In genomic region chr4:110487873-110488272, GRCh38 we compare ENCODE assay signal across 12 cellular contexts. TPM values are rescaled to one million over a fixed set of nuclear protein-coding genes. Genes with fewer than 3 reads are reported as not detected.
DNase-seq lines count a peak whose midpoint lies in the region; ATAC-seq, FAIRE-seq and TF ChIP-seq lines count a peak whose summit lies in the region.
"Had no signal": no experiment of that assay in that cellular context is flagged by ENCODE, and none has a peak within 500 bp of the region (broad histone marks: within the 10 kb centered on the region; RNA-seq: fewer than 3 reads in every experiment).

No MANE protein-coding gene starts in this region.

- H3K27ac ChIP-seq in kidney (ENCODE audit: low read depth in 2 of 2, low read length in 2 of 2) = peak overlapping the region in 1 of 2 donors; percentile 27
- H3K27ac ChIP-seq: BLaER1 had no signal

- DNase-seq in GM10248 (ENCODE audit: extremely low spot score) = peak; percentile 16
- peak; percentile 5 for DNase-seq in SW480 (ENCODE audit: low spot score)
- peak; percentile 84 for DNase-seq in left kidney (ENCODE audit: low read depth, low spot score)
- DNase-seq in NCI-H510A treated with DMSO at 0.1 percent for 48 hours (lab: John Stamatoyannopoulos, UW) = no peak
- no peak for DNase-seq in T-helper 9 cell
- DNase-seq in kidney = no peak
- no peak for DNase-seq in ecto neural progenitor cell (ENCODE audit: low spot score)
- DNase-seq: effector CD4-positive, alpha-beta T cell; NCI-H1930; stimulated activated naive CD8-positive, alpha-beta T cell treated with anti-CD3 and anti-CD28 coated beads, Interleukin-15, Interleukin-2, amounts not matched to agents 100 U/mL and 50 U/mL, for 24 hours had no signal

- peaks cover 5 to 24% of the 10 kb centered on the region in 2 donors for H3K4me1 ChIP-seq in kidney (ENCODE audit: control insufficient read depth in 1 of 2, insufficient read depth in 1 of 2, low read depth in 1 of 2, low read length in 2 of 2)

- no peak overlapping the region for H3K4me3 ChIP-seq in kidney (ENCODE audit: low read length in 2 of 2)
- H3K4me3 ChIP-seq: BLaER1 had no signal

- FAIRE-seq in kidney (lab: Jason Lieb, UNC) = no peak

- intact Hi-C loops in kidney (cut with DNase I) = no loop called here

- no peaks in the 10 kb centered on the region for H3K9me3 ChIP-seq in kidney (ENCODE audit: control insufficient read depth in 1 of 2, low read length in 2 of 2)
- H3K9me3 ChIP-seq: BLaER1 had no signal

- ATAC-seq in HG03045 (IDR thresholded peaks at IDR 0.05; ENCODE audit: unreplicated experiment) = peak; percentile 45
- ATAC-seq: stimulated activated naive CD8-positive, alpha-beta T cell treated with anti-CD3 and anti-CD28 coated beads, Interleukin-15, Interleukin-2, amounts not matched to agents 100 U/mL and 50 U/mL, for 24 hours had no signal

- POLR2A ChIA-PET in GM10248 (lab: Yijun Ruan, JAX) = no interaction called here

- H3K36me3 ChIP-seq in kidney (ENCODE audit: control insufficient read depth in 1 of 2, insufficient read depth in 2 of 2, low read length in 2 of 2) = peaks cover 0 to 3% of the 10 kb centered on the region in 2 donors
- H3K36me3 ChIP-seq: BLaER1 had no signal

- no peak overlapping the region for H3K9ac ChIP-seq in kidney (ENCODE audit: low read length in 2 of 2)
- H3K9ac ChIP-seq: BLaER1 had no signal

- no peak for TF ChIP-seq CTCF in GM10248 (IDR thresholded peaks at IDR 0.05; ENCODE audit: control extremely low read depth, extremely low read depth, low read depth, missing control alignments)
- no peak for TF ChIP-seq CTCF in kidney (IDR thresholded peaks at IDR 0.05; ENCODE audit: borderline replicate concordance, extremely low read depth, insufficient read depth)

- CTCF ChIA-PET in GM10248 (lab: Yijun Ruan, JAX) = interaction anchor here (1.0 to 3.4 kb wide), 9 partner anchors 10 to 489 kb away, joined by 3 to 17 read pairs (median 4); no protein-coding TSS in a partner anchor

RNA-seq across cellular contexts. Expression of gene ENPEP, which starts 11.9 kb away (rescaled TPM):
- total RNA-seq in kidney = 39.9 TPM
- 83.2 TPM for polyA plus RNA-seq in kidney (ENCODE audit: insufficient read depth, low read depth, low replicate concordance)

Comparison
In these comparisons a context has a peak if more than half of its experiments do, and no peak if none do; other contexts are left out.
1. DNase-seq: peak in GM10248 (single experiment), SW480 (single experiment) and left kidney (single experiment); none in NCI-H510A treated with DMSO at 0.1 percent for 48 hours (single experiment), T-helper 9 cell (single experiment), kidney (single experiment) and ecto neural progenitor cell (single experiment).